Comparison of ENCODE assay signal across 8 cellular contexts in the genomic region with DNA sequence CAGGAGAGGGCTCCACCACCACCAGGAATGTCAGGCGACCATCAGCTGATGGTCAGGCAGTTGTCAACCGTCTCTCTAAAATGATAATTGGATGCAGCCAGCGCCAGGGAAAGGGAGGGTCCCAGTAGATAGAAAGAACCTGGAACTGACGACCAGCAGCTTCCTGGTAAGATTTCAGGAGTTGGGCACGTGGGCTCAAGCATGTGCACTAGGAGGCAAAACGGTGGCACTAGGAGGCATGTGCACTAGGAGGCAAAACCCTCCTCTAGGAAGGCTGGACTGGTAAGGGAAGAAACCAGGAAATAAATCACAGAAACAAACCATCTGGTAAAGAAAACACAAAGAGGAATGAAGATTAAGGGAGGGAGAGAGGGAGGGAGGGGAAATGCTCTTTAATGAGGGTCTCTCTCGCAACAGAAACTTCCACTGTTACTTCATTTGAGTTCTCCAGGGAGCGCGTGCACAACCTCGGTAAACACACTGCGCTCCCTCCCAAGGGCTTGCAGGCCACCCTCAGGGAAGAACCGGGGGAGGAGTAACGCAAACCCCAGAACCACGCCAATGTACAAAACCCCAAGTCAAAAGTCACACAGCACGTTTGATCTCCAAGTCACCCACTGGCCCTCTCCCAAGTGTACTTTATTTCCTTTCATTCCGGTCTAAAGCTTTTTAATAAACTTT.
DNase-seq lines count a peak whose midpoint lies in the region; ATAC-seq and TF ChIP-seq lines count a peak whose summit lies in the region.

No MANE protein-coding gene starts in this region.

- no peaks in the 10 kb centered on the region for H3K27me3 Mint-ChIP-seq in T-helper 17 cell
- H3K27me3 Mint-ChIP-seq in activated CD4-positive, alpha-beta memory T cell treated with anti-CD3 and anti-CD28 coated beads, Interleukin-2, amount 10 ng/mL, durations not matched to agents 7 days and 5 days, result no peaks in the 10 kb centered on the region

- CTCF ChIA-PET in activated CD4-positive, alpha-beta memory T cell treated with anti-CD3 and anti-CD28 coated beads, Interleukin-2, amount 10 ng/mL, durations not matched to agents 7 days and 5 days (lab: Charles Lee), result no interaction called here

- peaks cover 7% of the 10 kb centered on the region for H3K36me3 Mint-ChIP-seq in T-helper 17 cell (ENCODE audit: low read depth)
- no peaks in the 10 kb centered on the region for H3K36me3 Mint-ChIP-seq in activated CD4-positive, alpha-beta memory T cell treated with anti-CD3 and anti-CD28 coated beads, Interleukin-2, amount 10 ng/mL, durations not matched to agents 7 days and 5 days (ENCODE audit: low read depth)

- H3K36me3 ChIP-seq in DOHH2 (ENCODE audit: control insufficient read depth, low read length), result peaks cover 17% of the 10 kb centered on the region

- ATAC-seq in T-helper 17 cell (no peak), HG03442 (IDR thresholded peaks at IDR 0.05; ENCODE audit: unreplicated experiment) (no peak), GM18907 (IDR thresholded peaks at IDR 0.05; ENCODE audit: unreplicated experiment) (no peak)

- DNase-seq in T-helper 17 cell (no peak), foreskin melanocyte (peak; percentile 90), pulmonary artery endothelial cell (ENCODE audit: low read depth, low spot score) (peak; percentile 61), NCI-H82 (lab: John Stamatoyannopoulos, UW) (no peak)
- no peak for DNase-seq in activated CD4-positive, alpha-beta memory T cell treated with anti-CD3 and anti-CD28 coated beads, Interleukin-2, amount 10 ng/mL, durations not matched to agents 7 days and 5 days

- peaks cover 96% of the 10 kb centered on the region for H3K4me1 ChIP-seq in DOHH2 (ENCODE audit: control insufficient read depth, low read length)

- H3K9me2 ChIP-seq in DOHH2 (replicated peaks; ENCODE audit: control insufficient read depth, low read length), result no peaks in the 10 kb centered on the region

- no peaks in the 10 kb centered on the region for H3K27me3 ChIP-seq in DOHH2 (ENCODE audit: control insufficient read depth, low read length)

- H3K4me3 Mint-ChIP-seq in T-helper 17 cell, result no peak overlapping the region
- no peak overlapping the region for H3K4me3 Mint-ChIP-seq in activated CD4-positive, alpha-beta memory T cell treated with anti-CD3 and anti-CD28 coated beads, Interleukin-2, amount 10 ng/mL, durations not matched to agents 7 days and 5 days

- H3K9me3 Mint-ChIP-seq in activated CD4-positive, alpha-beta memory T cell treated with anti-CD3 and anti-CD28 coated beads, Interleukin-2, amount 10 ng/mL, durations not matched to agents 7 days and 5 days, result no peaks in the 10 kb centered on the region

- H3K4me2 ChIP-seq in DOHH2 (ENCODE audit: low read length), result peak overlapping the region; percentile 80

- H3K9me3 ChIP-seq in DOHH2 (ENCODE audit: control insufficient read depth, insufficient read depth, low read length) (no peaks in the 10 kb centered on the region), T-helper 17 cell (ENCODE audit: control insufficient read depth, low read length, poor library complexity, severe bottlenecking) (no peaks in the 10 kb centered on the region)

- peaks cover 38% of the 10 kb centered on the region for H3K79me2 ChIP-seq in DOHH2 (ENCODE audit: control insufficient read depth, low read length)

- H4K20me1 ChIP-seq in DOHH2 (ENCODE audit: control insufficient read depth, insufficient read depth, low read depth, low read length), result no peaks in the 10 kb centered on the region

- POLR2A ChIA-PET in activated CD4-positive, alpha-beta memory T cell treated with anti-CD3 and anti-CD28 coated beads, Interleukin-2, amount 10 ng/mL, durations not matched to agents 7 days and 5 days (lab: Charles Lee), result interaction anchor here (1.4 kb wide), 1 partner anchor 482 kb away, joined by 4 read pairs; a partner anchor contains a TSS

- peaks cover 28% of the 10 kb centered on the region for H3K4me1 Mint-ChIP-seq in T-helper 17 cell
- H3K4me1 Mint-ChIP-seq in activated CD4-positive, alpha-beta memory T cell treated with anti-CD3 and anti-CD28 coated beads, Interleukin-2, amount 10 ng/mL, durations not matched to agents 7 days and 5 days, result peaks cover 11% of the 10 kb centered on the region

- H3K27ac Mint-ChIP-seq in T-helper 17 cell, result peak overlapping the region; percentile 65
- no peak overlapping the region for H3K27ac Mint-ChIP-seq in activated CD4-positive, alpha-beta memory T cell treated with anti-CD3 and anti-CD28 coated beads, Interleukin-2, amount 10 ng/mL, durations not matched to agents 7 days and 5 days

- peak overlapping the region; percentile 65 for H3K4me3 ChIP-seq in DOHH2 (ENCODE audit: low read length)

- H3K27ac ChIP-seq in DOHH2 (ENCODE audit: low read depth, low read length), result peak overlapping the region; percentile 98

- peaks cover 47% of the 10 kb centered on the region for H3F3A ChIP-seq in DOHH2 (ENCODE audit: control insufficient read depth, insufficient read depth)

- TF ChIP-seq CTCF in DOHH2 (IDR thresholded peaks at IDR 0.05; ENCODE audit: low read depth, low read length, poor library complexity, severe bottlenecking), result no peak

Comparison
In these comparisons a context has a peak if more than half of its experiments do, and no peak if none do; other contexts are left out.
1. DNase-seq: peak in foreskin melanocyte (single experiment) and pulmonary artery endothelial cell (single experiment); none in T-helper 17 cell (0 of 3), NCI-H82 (single experiment) and activated CD4-positive, alpha-beta memory T cell treated with anti-CD3 and anti-CD28 coated beads, Interleukin-2, amount 10 ng/mL, durations not matched to agents 7 days and 5 days (single experiment).